ENCODE assay signal across 8 cellular contexts in genomic region chr6:17242087-17242486, GRCh38.
"Had no signal": no experiment of that assay in that cellular context is flagged by ENCODE, and none has a peak within 500 bp of the region (broad histone marks: within the 10 kb centered on the region; RNA-seq: fewer than 3 reads in every experiment).

No MANE protein-coding gene starts in this region.

- H3K27ac ChIP-seq: GM23248 had no signal

- H2AFZ ChIP-seq: GM23248 had no signal

- H3K27ac Mint-ChIP-seq: HFFc6 had no signal

- H3K4me3 ChIP-seq: GM23248, HAP-1 had no signal

- ATAC-seq: HCT116 had no signal

- H3K9me3 ChIP-seq: HAP-1 had no signal

- H3K9ac ChIP-seq: GM23248 had no signal

- DNase-seq: GM23248, GOT3, H7, H9, HCEC 1CT, HFFc6 had no signal

- H3K36me3 ChIP-seq: HAP-1 had no signal

- H3K4me3 Mint-ChIP-seq: H9, HFFc6 had no signal
